ENCODE assay signal across 8 cellular contexts in the genomic region with DNA sequence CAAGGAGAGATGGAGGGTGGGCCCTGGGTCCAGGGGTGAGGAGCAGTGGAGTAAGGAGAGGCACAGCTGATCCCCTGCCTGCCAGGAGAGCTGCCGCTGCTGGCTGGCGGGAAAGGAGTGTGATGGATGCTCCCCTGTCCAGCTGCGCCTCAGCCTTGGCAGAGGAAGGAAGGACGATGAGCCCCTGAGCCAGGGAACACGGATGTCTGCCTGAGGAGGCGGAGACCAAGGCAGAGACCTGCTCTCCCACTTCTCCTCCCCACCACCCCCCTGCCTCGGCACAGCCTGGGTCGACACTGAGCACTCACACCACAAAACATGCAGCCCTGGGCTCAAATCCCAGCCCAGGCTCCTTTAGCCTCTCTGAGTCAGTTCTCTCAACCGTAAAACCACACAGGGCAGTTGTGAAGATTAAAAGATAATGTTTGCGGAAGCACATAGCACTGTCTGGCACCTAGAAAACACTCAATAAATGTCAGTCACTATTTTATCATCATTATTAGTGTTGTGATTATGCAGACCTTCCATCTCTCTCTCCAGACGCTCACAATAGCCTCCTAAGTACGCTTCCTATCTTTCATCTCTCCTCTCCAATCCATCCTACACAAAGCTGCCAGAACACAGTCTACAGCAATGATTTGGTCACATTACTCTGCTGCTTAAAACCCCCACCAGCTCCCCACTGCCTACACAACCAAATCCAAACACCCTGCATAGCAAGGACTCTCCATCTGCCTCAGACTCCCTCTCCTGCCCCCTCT. TPM values are rescaled to one million over a fixed set of nuclear protein-coding genes. Genes with fewer than 3 reads are reported as not detected.
DNase-seq lines count a peak whose midpoint lies in the region; ATAC-seq and TF ChIP-seq lines count a peak whose summit lies in the region.

No MANE protein-coding gene starts in this region.

- H3K4me2 ChIP-seq in OCI-LY7 (ENCODE audit: low read length) (peak overlapping the region; percentile 69), trophoblast cell (ENCODE audit: low read length) (peak overlapping the region; percentile 27)

- H3K9ac ChIP-seq in endodermal cell (ENCODE audit: extremely low read depth, low read length, poor library complexity, severe bottlenecking) (peak overlapping the region; percentile 13), trophoblast cell (ENCODE audit: low read length) (no peak overlapping the region)

- H3K14ac ChIP-seq in trophoblast cell (ENCODE audit: low read length), result peak overlapping the region; percentile 15

- H3K27ac ChIP-seq in OCI-LY7 (ENCODE audit: low read depth, low read length, poor library complexity, severe bottlenecking) (peak overlapping the region; percentile 83), endodermal cell (ENCODE audit: low read depth, low read length) (peak overlapping the region; percentile 59), trophoblast cell (ENCODE audit: low read depth, low read length) (peak overlapping the region; percentile 54)
- H3K27ac ChIP-seq in effector memory CD4-positive, alpha-beta T cell (ENCODE audit: insufficient read depth, low read length, poor library complexity, severe bottlenecking), result no peak overlapping the region

- no peak overlapping the region for H2BK120ac ChIP-seq in trophoblast cell (ENCODE audit: insufficient read depth, low read length, poor library complexity)

- peak overlapping the region; percentile 9 for H2BK12ac ChIP-seq in trophoblast cell (ENCODE audit: low read length)

- H4K20me1 ChIP-seq in OCI-LY7 (ENCODE audit: insufficient read depth, low read length), result no peaks in the 10 kb centered on the region

- H3K9me2 ChIP-seq in OCI-LY7 (ENCODE audit: insufficient read depth, low read length), result no peaks in the 10 kb centered on the region

- H3K4me3 ChIP-seq in OCI-LY7 (ENCODE audit: low read depth, low read length, poor library complexity, severe bottlenecking) (peak overlapping the region; percentile 54), endodermal cell (ENCODE audit: low read length) (peak overlapping the region; percentile 67), trophoblast cell (ENCODE audit: low read depth, low read length) (no peak overlapping the region)
- H3K4me3 ChIP-seq in effector memory CD4-positive, alpha-beta T cell (ENCODE audit: insufficient read depth, low read depth, low read length, poor library complexity, severe bottlenecking), result no peak overlapping the region

- WGBS in endodermal cell (ENCODE audit: insufficient coverage in 1 of 2, insufficient read length in 1 of 2), 2 experiments, result 23 to 53% methylated on average over 6 to 12 of the region's 12 CpGs
- no CpG with 5 or more reads among the region's 12 CpGs for WGBS in trophoblast cell (ENCODE audit: extremely low coverage, insufficient coverage, insufficient read length)

- no peak overlapping the region for H2AK5ac ChIP-seq in trophoblast cell (ENCODE audit: low read length)

- H3K36me3 ChIP-seq in OCI-LY7 (ENCODE audit: insufficient read depth, low read length) (no peaks in the 10 kb centered on the region), endodermal cell (ENCODE audit: control insufficient read depth, insufficient read depth, low read length) (peaks cover 4% of the 10 kb centered on the region), trophoblast cell (ENCODE audit: control insufficient read depth in 1 of 2, insufficient read depth in 2 of 2, low read length in 2 of 2) (no peaks in the 10 kb centered on the region)
- H3K36me3 ChIP-seq in effector memory CD4-positive, alpha-beta T cell (ENCODE audit: control insufficient read depth, insufficient read depth, low read length), result no peaks in the 10 kb centered on the region

- POLR2A ChIA-PET in OCI-LY7 (lab: Charles Lee), result interaction anchor here (0.7 to 0.9 kb wide), 4 partner anchors 11 to 48 kb away, joined by 3 to 4 read pairs (median 4); no protein-coding TSS in a partner anchor

- H4K12ac ChIP-seq in trophoblast cell (ENCODE audit: low read depth, low read length), result no peak overlapping the region

- H3K9me3 Mint-ChIP-seq in endodermal cell, result no peaks in the 10 kb centered on the region

- H3K4me3 Mint-ChIP-seq in endodermal cell, result peak overlapping the region; percentile 9

- intact Hi-C loops in Right ventricle myocardium superior (cut with DNase I), result no loop called here
- intact Hi-C loops in Right ventricle myocardium inferior (cut with DNase I), result loop anchor here (2.0 kb wide), 1 partner anchor 17 kb away; no protein-coding TSS in a partner anchor
- intact Hi-C loops in OCI-LY7 (cut with micrococcal nuclease; ENCODE audit: unreplicated experiment), result no loop called here

- peaks cover 56% of the 10 kb centered on the region for H3K4me1 Mint-ChIP-seq in endodermal cell

- TF ChIP-seq CTCF in OCI-LY7 (conservative IDR thresholded peaks at IDR 0.05; ENCODE audit: low read length) (no peak), endodermal cell (conservative IDR thresholded peaks at IDR 0.05) (no peak)

- BruUV-seq in OCI-LY7 (replicated peaks; lab: Mats Ljungman, UMichigan), result no TSS peak

- no peak overlapping the region for H4K8ac ChIP-seq in trophoblast cell (ENCODE audit: low read depth, low read length)

- H3K23ac ChIP-seq in trophoblast cell (ENCODE audit: low read length), result no peak overlapping the region

- H3K18ac ChIP-seq in trophoblast cell (ENCODE audit: low read length), result peak overlapping the region; percentile 48

- H3K36me3 Mint-ChIP-seq in endodermal cell (ENCODE audit: low read depth), result no peaks in the 10 kb centered on the region

- peak overlapping the region; percentile 11 for H3K27ac Mint-ChIP-seq in endodermal cell

- DNase-seq in Right ventricle myocardium superior (peak; percentile 45), Right ventricle myocardium inferior (ENCODE audit: missing footprints) (no peak), OCI-LY7 (ENCODE audit: low spot score) (peak; percentile 53), endodermal cell (peak; percentile 87), trophoblast cell (peak; percentile 46 to 47), NCI-H1694 (lab: John Stamatoyannopoulos, UW) (no peak)
- no peak for DNase-seq in effector memory CD4-positive, alpha-beta T cell

- peak overlapping the region; percentile 74 for H4K91ac ChIP-seq in trophoblast cell (ENCODE audit: low read depth, low read length)

- H2AFZ ChIP-seq in OCI-LY7 (ENCODE audit: low read length) (peak overlapping the region; percentile 62), trophoblast cell (ENCODE audit: insufficient read depth, low read length, poor library complexity) (no peak overlapping the region)

- H3K27me3 ChIP-seq in endodermal cell (ENCODE audit: control insufficient read depth, insufficient read depth, low read length, poor library complexity, severe bottlenecking) (no peaks in the 10 kb centered on the region), trophoblast cell (ENCODE audit: insufficient read depth, low read length) (no peaks in the 10 kb centered on the region)
- no peaks in the 10 kb centered on the region for H3K27me3 ChIP-seq in effector memory CD4-positive, alpha-beta T cell (replicated peaks; ENCODE audit: control insufficient read depth, insufficient read depth, low read length, poor library complexity, severe bottlenecking)

- peak; percentile 2 for ATAC-seq in Right ventricle myocardium superior (ENCODE audit: poor library complexity)
- ATAC-seq in Right ventricle myocardium inferior, result no peak
- peak; percentile 66 for ATAC-seq in HG03139 (IDR thresholded peaks at IDR 0.05; ENCODE audit: unreplicated experiment)

- H3K9me3 ChIP-seq in OCI-LY7 (ENCODE audit: low read length) (no peaks in the 10 kb centered on the region), endodermal cell (ENCODE audit: control insufficient read depth, low read length) (no peaks in the 10 kb centered on the region), trophoblast cell (ENCODE audit: insufficient read depth, low read depth, low read length) (no peaks in the 10 kb centered on the region)
- H3K9me3 ChIP-seq in effector memory CD4-positive, alpha-beta T cell (ENCODE audit: control insufficient read depth, low read length), result no peaks in the 10 kb centered on the region

- H3K4ac ChIP-seq in trophoblast cell (ENCODE audit: low read depth, low read length), result no peak overlapping the region

- CTCF ChIA-PET in OCI-LY7 (lab: Charles Lee; ENCODE audit: unreplicated experiment), result no interaction called here

- peaks cover 56% of the 10 kb centered on the region for H3K4me1 ChIP-seq in OCI-LY7 (ENCODE audit: insufficient read depth, low read length, poor library complexity, severe bottlenecking)
- peaks cover 25% of the 10 kb centered on the region for H3K4me1 ChIP-seq in endodermal cell (ENCODE audit: control insufficient read depth, insufficient read depth, low read length)
- peaks cover 28 to 29% of the 10 kb centered on the region in 2 experiments for H3K4me1 ChIP-seq in trophoblast cell (ENCODE audit: control insufficient read depth in 1 of 2, insufficient read depth in 2 of 2, low read length in 2 of 2)
- H3K4me1 ChIP-seq in effector memory CD4-positive, alpha-beta T cell (ENCODE audit: control insufficient read depth, insufficient read depth, low read length, poor library complexity, severe bottlenecking), result no peaks in the 10 kb centered on the region

- H3K27me3 Mint-ChIP-seq in endodermal cell (ENCODE audit: insufficient read depth), result no peaks in the 10 kb centered on the region

- peaks cover 6% of the 10 kb centered on the region for H3K79me1 ChIP-seq in trophoblast cell (ENCODE audit: low read length)

- H3K79me2 ChIP-seq in OCI-LY7 (ENCODE audit: insufficient read depth, low read depth, low read length) (no peaks in the 10 kb centered on the region), trophoblast cell (ENCODE audit: control insufficient read depth, insufficient read depth, low read length, poor library complexity) (no peaks in the 10 kb centered on the region)

- H2BK5ac ChIP-seq in trophoblast cell (ENCODE audit: low read depth, low read length, poor library complexity), result peak overlapping the region; percentile 1

RNA-seq across cellular contexts. Expression of a gene that starts 52.2 kb away (rescaled TPM):
- total RNA-seq in Right ventricle myocardium superior, result 2.1 TPM
- 5.2 TPM for total RNA-seq in Right ventricle myocardium inferior
- total RNA-seq in OCI-LY7 (2014; rRNA removed; shearing (Covaris generic)), result 0.13 and 0.41 TPM in 2 replicates
- total RNA-seq in OCI-LY7 (2022), result 1.2 and 2.3 TPM in 2 replicates
- total RNA-seq in endodermal cell, result 10 to 100 TPM; 37.3 to 45.8 TPM
- 76.1 TPM for polyA plus RNA-seq in endodermal cell (2013, experiment 1 of 2)
- polyA plus RNA-seq in endodermal cell (2013, experiment 2 of 2), result 68.4 TPM
- 8.9 and 9.2 TPM in 2 replicates for polyA plus RNA-seq in trophoblast cell (2013)

Comparison
In these comparisons a context has a peak if more than half of its experiments do, and no peak if none do; other contexts are left out.
1. DNase-seq: peak in Right ventricle myocardium superior (single experiment), OCI-LY7 (single experiment), endodermal cell (single experiment) and trophoblast cell (2 of 2); none in Right ventricle myocardium inferior (single experiment), NCI-H1694 (single experiment) and effector memory CD4-positive, alpha-beta T cell (0 of 3).
2. H3K4me3 ChIP-seq: peak in OCI-LY7 (single experiment) and endodermal cell (single experiment); none in trophoblast cell (single experiment) and effector memory CD4-positive, alpha-beta T cell (single experiment).